In the genomic region with DNA sequence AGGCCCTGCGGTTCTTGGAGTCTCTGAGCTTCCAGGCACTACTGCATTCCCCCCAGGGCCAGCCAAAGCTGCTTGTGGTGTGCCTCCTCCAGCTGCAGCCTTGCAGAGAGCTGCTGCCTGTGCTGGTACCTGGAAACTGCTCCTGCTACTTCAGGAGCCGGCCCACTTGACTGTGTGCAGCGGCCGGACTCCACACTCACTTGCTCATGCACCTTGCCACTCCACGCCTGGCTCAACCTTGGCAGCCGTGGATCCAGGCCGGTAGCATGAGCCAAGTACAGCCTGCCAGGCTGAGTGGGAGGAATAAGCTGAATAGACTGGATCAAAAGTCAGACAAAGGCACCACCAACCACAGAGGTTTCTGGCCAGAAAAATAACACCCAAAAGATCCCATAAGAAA, we compare ENCODE assay signal across 1 cellular context.
TF ChIP-seq lines count a peak whose summit lies in the region.

No MANE protein-coding gene starts in this region.

TF ChIP-seq in HepG2, 621 proteins besides CTCF, POLR2A, EP300 and RAD21 (continued from another document):
- TF ChIP-seq, protein P1, sequence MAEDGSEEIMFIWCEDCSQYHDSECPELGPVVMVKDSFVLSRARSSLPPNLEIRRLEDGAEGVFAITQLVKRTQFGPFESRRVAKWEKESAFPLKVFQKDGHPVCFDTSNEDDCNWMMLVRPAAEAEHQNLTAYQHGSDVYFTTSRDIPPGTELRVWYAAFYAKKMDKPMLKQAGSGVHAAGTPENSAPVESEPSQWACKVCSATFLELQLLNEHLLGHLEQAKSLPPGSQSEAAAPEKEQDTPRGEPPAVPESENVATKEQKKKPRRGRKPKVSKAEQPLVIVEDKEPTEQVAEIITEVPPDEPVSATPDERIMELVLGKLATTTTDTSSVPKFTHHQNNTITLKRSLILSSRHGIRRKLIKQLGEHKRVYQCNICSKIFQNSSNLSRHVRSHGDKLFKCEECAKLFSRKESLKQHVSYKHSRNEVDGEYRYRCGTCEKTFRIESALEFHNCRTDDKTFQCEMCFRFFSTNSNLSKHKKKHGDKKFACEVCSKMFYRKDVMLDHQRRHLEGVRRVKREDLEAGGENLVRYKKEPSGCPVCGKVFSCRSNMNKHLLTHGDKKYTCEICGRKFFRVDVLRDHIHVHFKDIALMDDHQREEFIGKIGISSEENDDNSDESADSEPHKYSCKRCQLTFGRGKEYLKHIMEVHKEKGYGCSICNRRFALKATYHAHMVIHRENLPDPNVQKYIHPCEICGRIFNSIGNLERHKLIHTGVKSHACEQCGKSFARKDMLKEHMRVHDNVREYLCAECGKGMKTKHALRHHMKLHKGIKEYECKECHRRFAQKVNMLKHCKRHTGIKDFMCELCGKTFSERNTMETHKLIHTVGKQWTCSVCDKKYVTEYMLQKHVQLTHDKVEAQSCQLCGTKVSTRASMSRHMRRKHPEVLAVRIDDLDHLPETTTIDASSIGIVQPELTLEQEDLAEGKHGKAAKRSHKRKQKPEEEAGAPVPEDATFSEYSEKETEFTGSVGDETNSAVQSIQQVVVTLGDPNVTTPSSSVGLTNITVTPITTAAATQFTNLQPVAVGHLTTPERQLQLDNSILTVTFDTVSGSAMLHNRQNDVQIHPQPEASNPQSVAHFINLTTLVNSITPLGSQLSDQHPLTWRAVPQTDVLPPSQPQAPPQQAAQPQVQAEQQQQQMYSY (CRISPR knock-in tag; IDR thresholded peaks at IDR 0.05) = no peak
- TF ChIP-seq, protein P2, sequence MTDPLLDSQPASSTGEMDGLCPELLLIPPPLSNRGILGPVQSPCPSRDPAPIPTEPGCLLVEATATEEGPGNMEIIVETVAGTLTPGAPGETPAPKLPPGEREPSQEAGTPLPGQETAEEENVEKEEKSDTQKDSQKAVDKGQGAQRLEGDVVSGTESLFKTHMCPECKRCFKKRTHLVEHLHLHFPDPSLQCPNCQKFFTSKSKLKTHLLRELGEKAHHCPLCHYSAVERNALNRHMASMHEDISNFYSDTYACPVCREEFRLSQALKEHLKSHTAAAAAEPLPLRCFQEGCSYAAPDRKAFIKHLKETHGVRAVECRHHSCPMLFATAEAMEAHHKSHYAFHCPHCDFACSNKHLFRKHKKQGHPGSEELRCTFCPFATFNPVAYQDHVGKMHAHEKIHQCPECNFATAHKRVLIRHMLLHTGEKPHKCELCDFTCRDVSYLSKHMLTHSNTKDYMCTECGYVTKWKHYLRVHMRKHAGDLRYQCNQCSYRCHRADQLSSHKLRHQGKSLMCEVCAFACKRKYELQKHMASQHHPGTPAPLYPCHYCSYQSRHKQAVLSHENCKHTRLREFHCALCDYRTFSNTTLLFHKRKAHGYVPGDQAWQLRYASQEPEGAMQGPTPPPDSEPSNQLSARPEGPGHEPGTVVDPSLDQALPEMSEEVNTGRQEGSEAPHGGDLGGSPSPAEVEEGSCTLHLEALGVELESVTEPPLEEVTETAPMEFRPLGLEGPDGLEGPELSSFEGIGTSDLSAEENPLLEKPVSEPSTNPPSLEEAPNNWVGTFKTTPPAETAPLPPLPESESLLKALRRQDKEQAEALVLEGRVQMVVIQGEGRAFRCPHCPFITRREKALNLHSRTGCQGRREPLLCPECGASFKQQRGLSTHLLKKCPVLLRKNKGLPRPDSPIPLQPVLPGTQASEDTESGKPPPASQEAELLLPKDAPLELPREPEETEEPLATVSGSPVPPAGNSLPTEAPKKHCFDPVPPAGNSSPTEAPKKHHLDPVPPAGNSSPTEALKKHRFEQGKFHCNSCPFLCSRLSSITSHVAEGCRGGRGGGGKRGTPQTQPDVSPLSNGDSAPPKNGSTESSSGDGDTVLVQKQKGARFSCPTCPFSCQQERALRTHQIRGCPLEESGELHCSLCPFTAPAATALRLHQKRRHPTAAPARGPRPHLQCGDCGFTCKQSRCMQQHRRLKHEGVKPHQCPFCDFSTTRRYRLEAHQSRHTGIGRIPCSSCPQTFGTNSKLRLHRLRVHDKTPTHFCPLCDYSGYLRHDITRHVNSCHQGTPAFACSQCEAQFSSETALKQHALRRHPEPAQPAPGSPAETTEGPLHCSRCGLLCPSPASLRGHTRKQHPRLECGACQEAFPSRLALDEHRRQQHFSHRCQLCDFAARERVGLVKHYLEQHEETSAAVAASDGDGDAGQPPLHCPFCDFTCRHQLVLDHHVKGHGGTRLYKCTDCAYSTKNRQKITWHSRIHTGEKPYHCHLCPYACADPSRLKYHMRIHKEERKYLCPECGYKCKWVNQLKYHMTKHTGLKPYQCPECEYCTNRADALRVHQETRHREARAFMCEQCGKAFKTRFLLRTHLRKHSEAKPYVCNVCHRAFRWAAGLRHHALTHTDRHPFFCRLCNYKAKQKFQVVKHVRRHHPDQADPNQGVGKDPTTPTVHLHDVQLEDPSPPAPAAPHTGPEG (CRISPR knock-in tag; IDR thresholded peaks at IDR 0.05) = no peak
- TF ChIP-seq SIN3B (IDR thresholded peaks at IDR 0.05; ENCODE audit: low read length) = no peak
- TF ChIP-seq SMAD3 (CRISPR knock-in tag; IDR thresholded peaks at IDR 0.05) = no peak
- TF ChIP-seq ZSCAN9 (CRISPR knock-in tag; IDR thresholded peaks at IDR 0.05; ENCODE audit: borderline replicate concordance) = no peak
- no peak for TF ChIP-seq NFYC (CRISPR knock-in tag; IDR thresholded peaks at IDR 0.05)
- TF ChIP-seq REPIN1 (CRISPR knock-in tag; IDR thresholded peaks at IDR 0.05; ENCODE audit: borderline replicate concordance, low read depth) = no peak
- TF ChIP-seq NFKBIZ (CRISPR knock-in tag; IDR thresholded peaks at IDR 0.05) = no peak
- no peak for TF ChIP-seq RAD51 (IDR thresholded peaks at IDR 0.05; ENCODE audit: borderline replicate concordance)
- no peak for TF ChIP-seq SCMH1 (CRISPR knock-in tag; IDR thresholded peaks at IDR 0.05; ENCODE audit: borderline replicate concordance)
- no peak for TF ChIP-seq MIXL1 (CRISPR knock-in tag; IDR thresholded peaks at IDR 0.05)
